Comparison of ENCODE assay signal across 8 cellular contexts in the genomic region with DNA sequence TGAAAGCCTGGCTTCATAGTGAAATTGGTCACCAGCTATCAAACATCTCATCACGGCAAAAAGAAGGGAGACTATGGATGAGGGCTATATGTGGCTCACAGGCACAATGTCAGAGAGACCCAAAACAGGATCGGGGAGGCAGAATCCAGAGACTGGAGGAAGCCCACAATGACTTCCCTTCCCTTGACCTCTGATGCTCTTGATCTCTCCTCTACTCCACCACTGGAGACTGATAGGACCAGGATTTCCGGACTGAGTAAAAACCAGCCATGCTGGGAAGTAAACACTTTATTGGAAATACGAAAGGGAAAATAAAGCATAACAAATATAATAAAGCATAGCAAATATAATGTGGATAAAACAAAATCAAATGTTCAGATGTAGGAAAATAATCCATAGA.
"Had no signal": no experiment of that assay in that cellular context is flagged by ENCODE, and none has a peak within 500 bp of the region (broad histone marks: within the 10 kb centered on the region; RNA-seq: fewer than 3 reads in every experiment).

No MANE protein-coding gene starts in this region.

- H3K4me3 ChIP-seq: GM12878 had no signal

- DNase-seq: GDM1, GF-D8 had no signal

- FAIRE-seq: G401.6, GM12878, GM12891, GM12892, GM18507, GM19239 had no signal

- ATAC-seq: GM12878 had no signal
